Comparison of ENCODE assay signal across 13 cellular contexts in the genomic region with DNA sequence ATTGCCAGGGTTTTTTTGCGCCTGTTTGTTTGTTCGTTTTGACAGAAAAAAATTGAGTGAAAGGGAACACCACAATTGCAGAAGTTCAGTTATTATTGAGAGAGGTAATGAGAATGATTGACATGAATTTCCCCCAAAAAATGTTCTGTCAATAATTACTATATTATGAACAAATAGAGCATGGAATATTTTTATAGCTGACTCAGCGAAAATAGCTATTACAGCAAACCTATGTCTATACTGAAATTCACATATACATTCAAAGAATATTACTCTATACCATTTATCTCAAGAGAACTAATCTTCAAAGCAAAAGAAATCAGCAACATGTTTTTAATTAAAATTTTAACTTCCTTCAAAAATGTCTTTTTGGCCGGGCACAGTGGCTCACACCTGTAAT. TPM values are rescaled to one million over a fixed set of nuclear protein-coding genes. Genes with fewer than 3 reads are reported as not detected.
A peak's percentile ranks its signal among the peaks of the same experiment; 100 is the strongest.
DNase-seq lines count a peak whose midpoint lies in the region; ATAC-seq, FAIRE-seq and TF ChIP-seq lines count a peak whose summit lies in the region.
"Not testable (repeated sequence)": the region's sequence is repeated elsewhere in the genome, so short reads cannot be mapped to it uniquely, and the experiment has no call there.
"Had no signal": no experiment of that assay in that cellular context is flagged by ENCODE, and none has a peak within 500 bp of the region (broad histone marks: within the 10 kb centered on the region; RNA-seq: fewer than 3 reads in every experiment).

No MANE protein-coding gene starts in this region.

- in situ Hi-C loops in HepG2 (cut with HindIII; ENCODE audit: extremely low pct_ligation_motif_present, low pct_unique_long_range_greater_than_20kb): not testable (repeated sequence)

- H2BK12ac ChIP-seq in H1 (ENCODE audit: low read depth, low read length): not testable (repeated sequence)

- not testable (repeated sequence) for TF ChIP-seq POLR2A in A549 (IDR thresholded peaks at IDR 0.05; ENCODE audit: low read length); H54 (IDR thresholded peaks at IDR 0.05; ENCODE audit: low read depth, low read length); H1 (IDR thresholded peaks at IDR 0.05; ENCODE audit: control extremely low read depth in 1 of 2, low read depth in 2 of 2, low read length in 2 of 2); HepG2 (IDR thresholded peaks at IDR 0.05; ENCODE audit: insufficient read depth in 1 of 2, low read depth in 2 of 2, low read length in 2 of 2)

- not testable (repeated sequence) for H3K79me2 ChIP-seq in H1 (ENCODE audit: control insufficient read depth in 1 of 2, insufficient read depth in 2 of 2, low read length in 2 of 2); HepG2 (ENCODE audit: insufficient read depth, low read length)

- H3K27me3 ChIP-seq in H1 (replicated peaks in 1 of 4; ENCODE audit: control insufficient read depth in 3 of 4, extremely low read depth in 1 of 4, insufficient read depth in 3 of 4, low read length in 3 of 4); HepG2 (ENCODE audit: control insufficient read depth in 1 of 2, insufficient read depth in 2 of 2, low read length in 2 of 2): not testable (repeated sequence)

- H4K5ac ChIP-seq in H1 (ENCODE audit: insufficient read length, low read depth, low read length): not testable (repeated sequence)

- not testable (repeated sequence) for DNase-seq in A549 (ENCODE audit: low read depth in 1 of 2, low spot score in 1 of 2); H54 (ENCODE audit: insufficient read length, low spot score); H1 (ENCODE audit: low read depth in 1 of 2, low spot score in 2 of 2); HepG2 (ENCODE audit: low spot score)

- H2BK15ac ChIP-seq in H1 (ENCODE audit: low read length): not testable (repeated sequence)

- FAIRE-seq in A549 (lab: Jason Lieb, UNC); H1 (lab: Jason Lieb, UNC); HepG2 (lab: Jason Lieb, UNC): not testable (repeated sequence)
- FAIRE-seq in H54 (lab: Jason Lieb, UNC): peak; percentile 65
- peak; percentile 55 for FAIRE-seq in TTC549 (lab: Jason Lieb, UNC)

- not testable (repeated sequence) for H3K4me2 ChIP-seq in A549; H1 (ENCODE audit: insufficient read depth in 1 of 2, low read depth in 2 of 2, low read length in 2 of 2); HepG2 (ENCODE audit: low read depth, low read length)

- not testable (repeated sequence) for TF ChIP-seq CTCF in A549 (IDR thresholded peaks at IDR 0.05); H1 (IDR thresholded peaks at IDR 0.05; ENCODE audit: control extremely low read depth in 1 of 3, insufficient read depth in 1 of 3, low read depth in 1 of 3, low read length in 3 of 3); HepG2 (CRISPR knock-in tag; IDR thresholded peaks at IDR 0.05)

- not testable (repeated sequence) for H3K9me3 ChIP-seq in A549; H1 (ENCODE audit: insufficient read depth in 2 of 2, low read depth in 1 of 2, low read length in 1 of 2); HepG2 (ENCODE audit: low read length)

- H2BK120ac ChIP-seq in H1 (replicated peaks; ENCODE audit: low read depth, low read length): not testable (repeated sequence)

- 76% methylated on average over 4 of the region's 4 CpGs for WGBS in A549 (ENCODE audit: missing lambda C conversion rate)
- WGBS in H1 (ENCODE audit: extremely low coverage in 1 of 2, insufficient coverage in 1 of 2, insufficient read length in 1 of 2, insufficient replicate concordance in 2 of 2, low coverage in 1 of 2, low lambda C conversion rate in 2 of 2, missing lambda C conversion rate in 1 of 2), 2 experiments: 93% methylated on average over 3 of the region's 4 CpGs; no CpG with 5 or more reads in 1 of the 2 experiments
- WGBS in HepG2 (ENCODE audit: low lambda C conversion rate): 55% methylated on average over 4 of the region's 4 CpGs

- not testable (repeated sequence) for H3K4me3 ChIP-seq in A549; H1 (ENCODE audit: extremely low read depth in 1 of 4, insufficient read depth in 2 of 4, low read depth in 3 of 4, low read length in 4 of 4); HepG2 (replicated peaks in 1 of 3; ENCODE audit: insufficient read depth in 1 of 3, low read depth in 2 of 3, low read length in 3 of 3)

- H3K27ac ChIP-seq in A549; H1 (ENCODE audit: low read depth, low read length); HepG2 (ENCODE audit: extremely low read length, insufficient read depth, low read length): not testable (repeated sequence)

- H4K8ac ChIP-seq in H1 (ENCODE audit: extremely low read depth, insufficient read depth, low read length): not testable (repeated sequence)

- not testable (repeated sequence) for H3K56ac ChIP-seq in H1 (replicated peaks; ENCODE audit: insufficient read length, low read depth, low read length)

- H3K36me3 ChIP-seq in H1 (ENCODE audit: control insufficient read depth in 2 of 4, insufficient read depth in 4 of 4, low read length in 3 of 4); HepG2 (replicated peaks in 1 of 2; ENCODE audit: control insufficient read depth in 1 of 2, insufficient read depth in 2 of 2, low read length in 2 of 2): not testable (repeated sequence)

- H3K18ac ChIP-seq in H1 (ENCODE audit: extremely low read depth, low read length): not testable (repeated sequence)

- H3K14ac ChIP-seq in H1 (ENCODE audit: insufficient read length): not testable (repeated sequence)

- not testable (repeated sequence) for H3K23me2 ChIP-seq in H1 (ENCODE audit: low read depth, low read length)

- not testable (repeated sequence) for H3K4ac ChIP-seq in H1 (replicated peaks; ENCODE audit: insufficient read length, low read depth, low read length)

- POLR2A ChIA-PET in A549 (lab: Yijun Ruan, JAX); H1 (lab: Charles Lee; ENCODE audit: partially characterized antibody); HepG2 (lab: Yijun Ruan, JAX): not testable (repeated sequence)

- TF ChIP-seq EP300 in A549 (IDR thresholded peaks at IDR 0.05); H1 (IDR thresholded peaks at IDR 0.05; ENCODE audit: borderline replicate concordance in 1 of 2, low read depth in 2 of 2, low read length in 2 of 2); HepG2 (IDR thresholded peaks at IDR 0.05; ENCODE audit: low read depth in 2 of 2, low read length in 2 of 2); HepG2 (CRISPR knock-in tag; IDR thresholded peaks at IDR 0.05; ENCODE audit: borderline replicate concordance): not testable (repeated sequence)

- TF ChIP-seq RAD21 in A549 (conservative IDR thresholded peaks at IDR 0.05 in 1 of 2, IDR thresholded peaks at IDR 0.05 in 1 of 2); H1 (IDR thresholded peaks at IDR 0.05 in 1 of 2, conservative IDR thresholded peaks at IDR 0.05 in 1 of 2; ENCODE audit: low read depth in 2 of 2, low read length in 2 of 2); HepG2 (CRISPR knock-in tag; IDR thresholded peaks at IDR 0.05): not testable (repeated sequence)

- not testable (repeated sequence) for H3K4me1 ChIP-seq in A549; H1 (replicated peaks in 1 of 4; ENCODE audit: control insufficient read depth in 3 of 4, insufficient read depth in 4 of 4, low read length in 3 of 4); HepG2 (ENCODE audit: insufficient read depth, low read length)

- intact Hi-C loops in HepG2 (cut with micrococcal nuclease; ENCODE audit: unreplicated experiment): not testable (repeated sequence)

- BruUV-seq in HepG2 (replicated peaks; lab: Mats Ljungman, UMichigan): not testable (repeated sequence)

- H2AFZ ChIP-seq in H1 (ENCODE audit: low read length); HepG2 (ENCODE audit: low read length): not testable (repeated sequence)

- not testable (repeated sequence) for H3K23ac ChIP-seq in H1 (ENCODE audit: insufficient read length)

- not testable (repeated sequence) for H2AK5ac ChIP-seq in H1 (ENCODE audit: low read depth, low read length)

- H4K91ac ChIP-seq in H1 (replicated peaks; ENCODE audit: insufficient read length, low read length): not testable (repeated sequence)

- not testable (repeated sequence) for H2BK5ac ChIP-seq in H1 (ENCODE audit: low read depth, low read length)

- CTCF ChIA-PET in A549 (lab: Yijun Ruan, JAX); H1 (lab: Charles Lee; ENCODE audit: partially characterized antibody); HepG2 (lab: Yijun Ruan, JAX; ENCODE audit: low intra/inter-chr PET ratio, low total read pairs): not testable (repeated sequence)

- H3K79me1 ChIP-seq in H1 (ENCODE audit: low read depth, low read length): not testable (repeated sequence)

- H4K20me1 ChIP-seq in H1 (replicated peaks in 1 of 2; ENCODE audit: control insufficient read depth in 1 of 2, insufficient read depth in 2 of 2, low read length in 2 of 2); HepG2 (ENCODE audit: insufficient read depth, low read length): not testable (repeated sequence)

- not testable (repeated sequence) for H2BK20ac ChIP-seq in H1 (ENCODE audit: low read length)

- H3K9ac ChIP-seq in H1 (replicated peaks in 1 of 4; ENCODE audit: extremely low read depth in 1 of 4, low read depth in 3 of 4, low read length in 3 of 4); HepG2 (ENCODE audit: insufficient read depth, low read depth, low read length): not testable (repeated sequence)

- ATAC-seq in A549, HepG2: not testable (repeated sequence)

RNA-seq across cellular contexts. Expression of gene CFHR3, which starts 4.8 kb away (rescaled TPM):
- polyA plus RNA-seq in A549 (2011; rRNA removed) (3.4 and 3.9 TPM in 2 replicates), A549 (2017; fragmentation: RNase III; extraction: RNeasy Plus Mini Kit Qiagen cat#74134 plus additional on column Dnase treatment) (0.23 to 0.47 TPM (median 0.47 TPM) in 3 replicates), H1 (2011; rRNA removed) (0.08 and 0.20 TPM in 2 replicates), HepG2 (2011; rRNA removed) (not detected in 2 replicates)
- 0.18 and 0.21 TPM in 2 replicates for polyA plus RNA-seq in A549 (2012; cell fraction: cytosol; rRNA removed)
- 0.10 and 0.16 TPM in 2 replicates for polyA plus RNA-seq in A549 (2012; cell fraction: nucleus; rRNA removed)
- 0.29 and 0.34 TPM in 2 replicates for polyA minus RNA-seq in A549 (2011; rRNA and poly(A)+ RNA removed)
- total RNA-seq in H1 (2021; fragmentation: NEBNext Ultra II Directional; extraction: Animal tissue kit (Norgen Biotek cat#: 25700)): 0.52 and 1.0 TPM in 2 replicates
- polyA plus RNA-seq in H1 (2011; cell fraction: cytosol; rRNA removed): 0.32 TPM
- 0.46 TPM for polyA plus RNA-seq in H1 (2011; cell fraction: nucleus; rRNA removed)
- 0.21 to 0.36 TPM (median 0.22 TPM) in 3 of 4 replicates, not detected in the other for polyA plus RNA-seq in H1 (2012, experiment 1 of 2)
- polyA plus RNA-seq in H1 (2012, experiment 2 of 2): not detected
- polyA plus RNA-seq in H1 (2013, experiment 1 of 2): 1.4 TPM
- polyA plus RNA-seq in H1 (2013, experiment 2 of 2): 0.92 TPM
- polyA minus RNA-seq in H1 (2011; rRNA and poly(A)+ RNA removed): 0.32 and 0.35 TPM in 2 replicates
- polyA minus RNA-seq in H1 (2011; cell fraction: cytosol; rRNA and poly(A)+ RNA removed): not detected
- not detected for polyA minus RNA-seq in H1 (2011; cell fraction: nucleus; rRNA and poly(A)+ RNA removed)
- total RNA-seq in HepG2 (2016; rRNA removed; fragmentation: Illumina TruSeq; extraction: Trizol): not detected in 2 replicates
- total RNA-seq in HepG2 (2016; cell fraction: cytosol; rRNA removed; fragmentation: Illumina TruSeq; extraction: Trizol; ENCODE audit: low read depth): not detected in 2 replicates
- not detected in 2 replicates for total RNA-seq in HepG2 (2016; cell fraction: insoluble cytoplasmic fraction; rRNA removed; fragmentation: Illumina TruSeq; extraction: Trizol)
- total RNA-seq in HepG2 (2016; cell fraction: membrane; rRNA removed; fragmentation: Illumina TruSeq; extraction: Trizol): not detected in 2 replicates
- total RNA-seq in HepG2 (2016; cell fraction: nucleus; rRNA removed; fragmentation: Illumina TruSeq; extraction: Trizol): not detected in 2 replicates
- polyA plus RNA-seq in HepG2 (2011; cell fraction: cytosol; rRNA removed): not detected in 2 replicates
- polyA plus RNA-seq in HepG2 (2011; cell fraction: nucleus; rRNA removed): not detected in 2 replicates
- polyA plus RNA-seq in HepG2 (2012): not detected in 2 replicates
- not detected in 2 replicates for polyA plus RNA-seq in HepG2 (2016; cell fraction: cytosol; fragmentation: Illumina TruSeq; extraction: Trizol; ENCODE audit: low read depth)
- not detected in 2 replicates for polyA plus RNA-seq in HepG2 (2016; cell fraction: insoluble cytoplasmic fraction; fragmentation: Illumina TruSeq; extraction: Trizol; ENCODE audit: low read depth)
- polyA plus RNA-seq in HepG2 (2016; cell fraction: membrane; fragmentation: Illumina TruSeq; extraction: Trizol; ENCODE audit: low read depth): not detected in 2 replicates
- polyA plus RNA-seq in HepG2 (2016; cell fraction: nucleus; fragmentation: Illumina TruSeq; extraction: Trizol; ENCODE audit: insufficient read depth, low read depth): not detected in 2 replicates
- not detected in 2 replicates for polyA minus RNA-seq in HepG2 (2011; rRNA and poly(A)+ RNA removed; ENCODE audit: low replicate concordance)
- polyA minus RNA-seq in HepG2 (2011; cell fraction: cytosol; rRNA and poly(A)+ RNA removed): not detected in 2 replicates
- polyA minus RNA-seq in HepG2 (2011; cell fraction: nucleus; rRNA and poly(A)+ RNA removed): not detected in 2 replicates
- total RNA-seq: A673; CD4-positive, alpha-beta memory T cell; CD4-positive, CD25-positive, alpha-beta regulatory T cell; CD8-positive, alpha-beta memory T cell; Daoy; G401 had no signal
- polyA plus RNA-seq: AG04450; CD14-positive monocyte; CD4-positive, alpha-beta memory T cell; CD4-positive, CD25-positive, alpha-beta regulatory T cell; CD8-positive, alpha-beta memory T cell had no signal

RNA-seq across cellular contexts. Expression of gene CFHR1, which starts 49.7 kb away (rescaled TPM):
- polyA plus RNA-seq in A549 (2011; rRNA removed) (2.0 and 2.1 TPM in 2 replicates), A549 (2017; fragmentation: RNase III; extraction: RNeasy Plus Mini Kit Qiagen cat#74134 plus additional on column Dnase treatment) (0.63 to 0.79 TPM (median 0.71 TPM) in 3 replicates), H1 (2011; rRNA removed) (not detected in 2 replicates), HepG2 (2011; rRNA removed) (not detected in 2 replicates)
- polyA plus RNA-seq in A549 (2012; cell fraction: cytosol; rRNA removed): 0.46 and 0.53 TPM in 2 replicates
- 0.05 TPM in 1 of 2 replicates, not detected in the other for polyA plus RNA-seq in A549 (2012; cell fraction: nucleus; rRNA removed)
- polyA minus RNA-seq in A549 (2011; rRNA and poly(A)+ RNA removed): 0.45 TPM in 1 of 2 replicates, not detected in the other
- not detected in 2 replicates for total RNA-seq in H1 (2021; fragmentation: NEBNext Ultra II Directional; extraction: Animal tissue kit (Norgen Biotek cat#: 25700))
- polyA plus RNA-seq in H1 (2011; cell fraction: cytosol; rRNA removed): not detected
- polyA plus RNA-seq in H1 (2011; cell fraction: nucleus; rRNA removed): not detected
- polyA plus RNA-seq in H1 (2012, experiment 1 of 2): not detected in 4 replicates
- not detected for polyA plus RNA-seq in H1 (2012, experiment 2 of 2)
- polyA plus RNA-seq in H1 (2013, experiment 1 of 2): not detected
- polyA plus RNA-seq in H1 (2013, experiment 2 of 2): not detected
- not detected in 2 replicates for polyA minus RNA-seq in H1 (2011; rRNA and poly(A)+ RNA removed)
- polyA minus RNA-seq in H1 (2011; cell fraction: cytosol; rRNA and poly(A)+ RNA removed): not detected
- polyA minus RNA-seq in H1 (2011; cell fraction: nucleus; rRNA and poly(A)+ RNA removed): not detected
- not detected in 2 replicates for total RNA-seq in HepG2 (2016; rRNA removed; fragmentation: Illumina TruSeq; extraction: Trizol)
- not detected in 2 replicates for total RNA-seq in HepG2 (2016; cell fraction: cytosol; rRNA removed; fragmentation: Illumina TruSeq; extraction: Trizol; ENCODE audit: low read depth)
- total RNA-seq in HepG2 (2016; cell fraction: insoluble cytoplasmic fraction; rRNA removed; fragmentation: Illumina TruSeq; extraction: Trizol): not detected in 2 replicates
- total RNA-seq in HepG2 (2016; cell fraction: membrane; rRNA removed; fragmentation: Illumina TruSeq; extraction: Trizol): not detected in 2 replicates
- total RNA-seq in HepG2 (2016; cell fraction: nucleus; rRNA removed; fragmentation: Illumina TruSeq; extraction: Trizol): not detected in 2 replicates
- polyA plus RNA-seq in HepG2 (2011; cell fraction: cytosol; rRNA removed): not detected in 2 replicates
- not detected in 2 replicates for polyA plus RNA-seq in HepG2 (2011; cell fraction: nucleus; rRNA removed)
- polyA plus RNA-seq in HepG2 (2012): 0.11 TPM in 1 of 2 replicates, not detected in the other
- not detected in 2 replicates for polyA plus RNA-seq in HepG2 (2016; cell fraction: cytosol; fragmentation: Illumina TruSeq; extraction: Trizol; ENCODE audit: low read depth)
- polyA plus RNA-seq in HepG2 (2016; cell fraction: insoluble cytoplasmic fraction; fragmentation: Illumina TruSeq; extraction: Trizol; ENCODE audit: low read depth): not detected in 2 replicates
- not detected in 2 replicates for polyA plus RNA-seq in HepG2 (2016; cell fraction: membrane; fragmentation: Illumina TruSeq; extraction: Trizol; ENCODE audit: low read depth)
- polyA plus RNA-seq in HepG2 (2016; cell fraction: nucleus; fragmentation: Illumina TruSeq; extraction: Trizol; ENCODE audit: insufficient read depth, low read depth): not detected in 2 replicates
- polyA minus RNA-seq in HepG2 (2011; rRNA and poly(A)+ RNA removed; ENCODE audit: low replicate concordance): 0.63 TPM in 1 of 2 replicates, not detected in the other
- polyA minus RNA-seq in HepG2 (2011; cell fraction: cytosol; rRNA and poly(A)+ RNA removed): not detected in 2 replicates
- not detected in 2 replicates for polyA minus RNA-seq in HepG2 (2011; cell fraction: nucleus; rRNA and poly(A)+ RNA removed)
- total RNA-seq: A673; CD4-positive, alpha-beta memory T cell; CD4-positive, CD25-positive, alpha-beta regulatory T cell; CD8-positive, alpha-beta memory T cell; Daoy; G401 had no signal
- polyA plus RNA-seq: CD14-positive monocyte; CD4-positive, alpha-beta memory T cell; CD4-positive, CD25-positive, alpha-beta regulatory T cell; CD8-positive, alpha-beta memory T cell had no signal
